ENCODE assay signal across 17 cellular contexts in genomic region chr5:83101514-83101913, GRCh38. TPM values are rescaled to one million over a fixed set of nuclear protein-coding genes. Genes with fewer than 3 reads are reported as not detected.
"Had no signal": no experiment of that assay in that cellular context is flagged by ENCODE, and none has a peak within 500 bp of the region (broad histone marks: within the 10 kb centered on the region; RNA-seq: fewer than 3 reads in every experiment).

No MANE protein-coding gene starts in this region.

- H3K27me3 Mint-ChIP-seq: activated naive CD4-positive, alpha-beta T cell treated with anti-CD3 and anti-CD28 coated beads, Interleukin-2, amount 50 U/mL, for 24 hours; dendritic cell treated with granulocyte-macrophage colony-stimulating factor and Interleukin-4, amounts not matched to agents 40 ng/mL and 50 ng/mL, for 4 days; naive B cell; stimulated activated naive CD8-positive, alpha-beta T cell treated with anti-CD3 and anti-CD28 coated beads, Interleukin-15, Interleukin-2, amounts not matched to agents 100 ng/mL and 50 ng/mL, for 24 hours had no signal

- H3K9me3 ChIP-seq: ascending aorta, tibial nerve, uterus had no signal

- H3K4me3 Mint-ChIP-seq: activated naive CD4-positive, alpha-beta T cell treated with anti-CD3 and anti-CD28 coated beads, Interleukin-2, amount 50 U/mL, for 24 hours; dendritic cell treated with granulocyte-macrophage colony-stimulating factor and Interleukin-4, amounts not matched to agents 40 ng/mL and 50 ng/mL, for 4 days; naive B cell; neural crest cell; stimulated activated naive CD8-positive, alpha-beta T cell treated with anti-CD3 and anti-CD28 coated beads, Interleukin-15, Interleukin-2, amounts not matched to agents 100 ng/mL and 50 ng/mL, for 24 hours; T-helper 1 cell treated with Interleukin-12 subunit alpha and Interleukin-12 subunit beta and Interleukin-4 antibody, amounts not matched to agents 30 μg/mL and 1 μg/mL, for 36 hours had no signal

- H3K27me3 ChIP-seq: ascending aorta, tibial nerve, uterus had no signal

- H3K27ac Mint-ChIP-seq: activated naive CD4-positive, alpha-beta T cell treated with anti-CD3 and anti-CD28 coated beads, Interleukin-2, amount 50 U/mL, for 24 hours; dendritic cell treated with granulocyte-macrophage colony-stimulating factor and Interleukin-4, amounts not matched to agents 40 ng/mL and 50 ng/mL, for 4 days; naive B cell; stimulated activated naive CD8-positive, alpha-beta T cell treated with anti-CD3 and anti-CD28 coated beads, Interleukin-15, Interleukin-2, amounts not matched to agents 100 ng/mL and 50 ng/mL, for 24 hours; T-helper 1 cell treated with Interleukin-12 subunit alpha and Interleukin-12 subunit beta and Interleukin-4 antibody, amounts not matched to agents 30 μg/mL and 1 μg/mL, for 36 hours had no signal

- H3K4me1 ChIP-seq: uterus had no signal

- H3K36me3 ChIP-seq: ascending aorta, tibial nerve, uterus had no signal

- DNase-seq: activated CD4-positive, alpha-beta T cell treated with anti-CD3 and anti-CD28 coated beads for 1 hour; activated gamma-delta T cell; effector CD8-positive, alpha-beta T cell; foreskin fibroblast; glutamatergic neuron; hypothalamus; islet precursor cell; naive B cell; uterus had no signal

- H3K4me1 Mint-ChIP-seq: naive B cell had no signal

- H3K9me3 Mint-ChIP-seq: activated naive CD4-positive, alpha-beta T cell treated with anti-CD3 and anti-CD28 coated beads, Interleukin-2, amount 50 U/mL, for 24 hours; dendritic cell treated with granulocyte-macrophage colony-stimulating factor and Interleukin-4, amounts not matched to agents 40 ng/mL and 50 ng/mL, for 4 days; naive B cell; neural crest cell; stimulated activated naive CD8-positive, alpha-beta T cell treated with anti-CD3 and anti-CD28 coated beads, Interleukin-15, Interleukin-2, amounts not matched to agents 100 ng/mL and 50 ng/mL, for 24 hours; T-helper 1 cell treated with Interleukin-12 subunit alpha and Interleukin-12 subunit beta and Interleukin-4 antibody, amounts not matched to agents 30 μg/mL and 1 μg/mL, for 36 hours had no signal

- H3K4me3 ChIP-seq: ascending aorta, tibial nerve, uterus had no signal

- H3K27ac ChIP-seq: ascending aorta, tibial nerve, uterus, VCaP had no signal

RNA-seq across cellular contexts. Expression of gene XRCC4, which starts 24.2 kb away (rescaled TPM):
- total RNA-seq: ascending aorta had no signal
